Comparison of ENCODE assay signal across 15 cellular contexts in the genomic region with DNA sequence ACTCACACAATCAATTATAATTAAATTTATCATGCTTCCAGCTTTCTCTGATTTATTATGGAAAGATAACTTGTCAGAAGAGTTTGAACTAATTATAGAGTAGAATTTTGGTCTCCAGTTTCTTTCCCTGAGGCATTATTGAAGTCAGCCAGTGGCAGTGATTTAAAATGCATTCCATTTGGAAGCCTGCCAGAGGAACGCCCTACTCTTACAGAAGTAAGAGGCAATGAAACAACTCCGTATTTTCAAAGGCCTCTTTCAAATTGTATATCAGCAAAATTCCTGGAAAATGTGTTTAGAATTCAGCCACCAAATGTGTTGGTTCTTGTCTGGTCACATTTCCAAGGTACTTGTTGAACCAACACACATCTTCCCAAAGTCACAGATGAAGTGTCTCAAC.
A peak's percentile ranks its signal among the peaks of the same experiment; 100 is the strongest.
DNase-seq lines count a peak whose midpoint lies in the region; ATAC-seq, FAIRE-seq and TF ChIP-seq lines count a peak whose summit lies in the region.
"Had no signal": no experiment of that assay in that cellular context is flagged by ENCODE, and none has a peak within 500 bp of the region (broad histone marks: within the 10 kb centered on the region; RNA-seq: fewer than 3 reads in every experiment).

No MANE protein-coding gene starts in this region.

- TF ChIP-seq POLR2A in GM12892 (IDR thresholded peaks at IDR 0.05; ENCODE audit: low read depth, low read length) = no peak

- H3K9ac ChIP-seq in SK-N-MC (ENCODE audit: insufficient read length) = no peak overlapping the region

- H3K36me3 ChIP-seq in MG63 (no peaks in the 10 kb centered on the region), SK-N-MC (ENCODE audit: insufficient read depth, low read length) (no peaks in the 10 kb centered on the region)
- H3K36me3 ChIP-seq: esophagus squamous epithelium had no signal

- ATAC-seq in right cardiac atrium = no peak
- ATAC-seq: body of pancreas; CD8-positive, alpha-beta T cell; left lobe of liver had no signal

- H3K9me3 ChIP-seq in MG63 (peaks cover 3% of the 10 kb centered on the region; the same call in 1 of the 2 replicates), SK-N-MC (ENCODE audit: low read depth, low read length) (no peaks in the 10 kb centered on the region), right cardiac atrium (ENCODE audit: control insufficient read depth, low read length) (peaks cover 16% of the 10 kb centered on the region)
- H3K9me3 ChIP-seq: body of pancreas, esophagus squamous epithelium had no signal

- no peaks in the 10 kb centered on the region for H3K27me3 ChIP-seq in MG63
- no peaks in the 10 kb centered on the region for H3K27me3 ChIP-seq in right cardiac atrium (ENCODE audit: control insufficient read depth, insufficient read depth)
- H3K27me3 ChIP-seq: body of pancreas, esophagus squamous epithelium had no signal

- no peak overlapping the region for H3K4me3 ChIP-seq in MG63
- no peak overlapping the region for H3K4me3 ChIP-seq in SK-N-MC
- H3K4me3 ChIP-seq in right cardiac atrium (ENCODE audit: low read length) = no peak overlapping the region
- H3K4me3 ChIP-seq: body of pancreas, esophagus squamous epithelium had no signal

- DNase-seq in COR-L47 (lab: John Stamatoyannopoulos, UW) = peak; percentile 82
- DNase-seq in MG63 = peak; percentile 55
- DNase-seq in SK-N-MC (ENCODE audit: low read depth, low spot score) = peak; percentile 66
- peak; percentile 33 for DNase-seq in glomerular visceral epithelial cell (ENCODE audit: extremely low spot score)
- DNase-seq in GM12892 (ENCODE audit: insufficient read length) = no peak
- no peak for DNase-seq in C1 segment of cervical spinal cord (lab: John Stamatoyannopoulos, UW)
- DNase-seq in right cardiac atrium = no peak
- no peak for DNase-seq in ureter (ENCODE audit: low spot score)
- DNase-seq: body of pancreas; CD8-positive, alpha-beta T cell; esophagus squamous epithelium; OCI-M1; stimulated activated CD4-positive, alpha-beta T cell treated with anti-CD3 and anti-CD28 coated beads, Interleukin-4, amount 100 ng/mL, for 1 hour had no signal

- WGBS in right cardiac atrium = 20% methylated on average over 2 of the region's 2 CpGs

- H3K27ac ChIP-seq in SK-N-MC (no peak overlapping the region), right cardiac atrium (ENCODE audit: low read length) (no peak overlapping the region)
- H3K27ac ChIP-seq: body of pancreas, esophagus squamous epithelium had no signal

- intact Hi-C loops in right cardiac atrium (cut with DNase I) = no loop called here

- no peak for FAIRE-seq in GM12892 (lab: Jason Lieb, UNC)
- FAIRE-seq: TTC549 had no signal

- H3K4me1 ChIP-seq in right cardiac atrium (ENCODE audit: control insufficient read depth, insufficient read depth, low read length) = peaks cover 2% of the 10 kb centered on the region
- H3K4me1 ChIP-seq: body of pancreas, esophagus squamous epithelium had no signal

Comparison
In these comparisons a context has a peak if more than half of its experiments do, and no peak if none do; other contexts are left out.
1. DNase-seq: peak in COR-L47 (single experiment), MG63 (single experiment), SK-N-MC (single experiment) and glomerular visceral epithelial cell (single experiment); none in GM12892 (single experiment), C1 segment of cervical spinal cord (0 of 14), right cardiac atrium (0 of 3) and ureter (single experiment).